ENCODE assay signal across 27 cellular contexts in genomic region chrX:75337525-75337924, GRCh38.
"Had no signal": no experiment of that assay in that cellular context is flagged by ENCODE, and none has a peak within 500 bp of the region (broad histone marks: within the 10 kb centered on the region; RNA-seq: fewer than 3 reads in every experiment).

No MANE protein-coding gene starts in this region.

- ATAC-seq: foreskin keratinocyte; gastroesophageal sphincter; heart right ventricle; left colon; left ventricle myocardium superior; lower lobe of right lung; natural killer cell treated with Interleukin-12 subunit alpha and Interleukin-12 subunit beta and Interleukin-15 and Interleukin-18, amount 100 ng/mL, for 72 hours; right cardiac atrium; stimulated activated memory B cell treated with anti-CD40 and anti-IgM and Interleukin-4, amounts not matched to agents 10 μg/mL and 1 μg/mL and 100 μg/mL, for 72 hours had no signal

- H3K36me3 ChIP-seq: colonic mucosa, lower lobe of right lung, neutrophil, prostate gland, thoracic aorta had no signal

- FAIRE-seq: endothelial cell of umbilical vein, islet of Langerhans, urothelium cell line had no signal

- H3K4me3 ChIP-seq: colonic mucosa, esophagus muscularis mucosa, gastroesophageal sphincter, heart right ventricle, lower lobe of right lung, prostate gland, sigmoid colon, skin epidermis, spleen, thoracic aorta, tibial nerve, upper lobe of left lung had no signal

- H3K27me3 ChIP-seq: colonic mucosa, esophagus muscularis mucosa, foreskin keratinocyte, gastroesophageal sphincter, heart right ventricle, neutrophil, sigmoid colon, spleen, tibial nerve, upper lobe of left lung had no signal

- DNase-seq: colonic mucosa; effector memory CD4-positive, alpha-beta T cell; foreskin keratinocyte; glutamatergic neuron; heart right ventricle; hippocampal formation; left colon; left ventricle myocardium superior; lower lobe of right lung; naive B cell; right cardiac atrium; sigmoid colon; spleen; stimulated activated CD4-positive, alpha-beta T cell treated with anti-CD3 and anti-CD28 coated beads, Interleukin-4, amount 100 ng/mL, for 4 hours; upper lobe of left lung had no signal
